Comparison of ENCODE assay signal across 26 cellular contexts in the genomic region with DNA sequence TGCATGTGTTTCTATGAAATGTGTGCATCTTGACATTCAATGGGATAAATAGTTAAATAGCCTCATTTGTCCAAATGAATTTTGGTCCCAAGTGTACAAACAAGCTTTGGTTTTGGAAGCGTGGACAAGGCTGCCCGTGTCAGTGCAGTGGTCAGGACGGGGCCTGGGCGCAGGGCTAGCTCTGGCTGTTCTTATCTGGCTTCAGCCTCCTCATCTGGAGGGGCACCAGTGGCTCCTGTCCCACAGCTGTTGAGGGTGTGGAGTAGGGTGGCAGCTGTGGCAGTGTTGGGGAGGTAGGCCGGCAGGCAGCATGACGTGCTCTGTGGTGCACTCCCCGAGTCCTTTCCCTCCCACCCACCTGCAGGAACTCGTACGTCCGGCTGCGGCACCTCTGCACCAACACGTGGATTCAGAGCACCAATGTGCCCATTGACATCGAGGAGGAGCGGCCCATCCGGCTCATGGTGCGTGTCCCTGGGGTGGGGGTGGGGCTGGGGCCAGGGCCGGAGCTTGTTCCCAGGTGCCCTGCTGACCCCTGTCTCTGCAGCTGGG.
"Had no signal": no experiment of that assay in that cellular context is flagged by ENCODE, and none has a peak within 500 bp of the region (broad histone marks: within the 10 kb centered on the region; RNA-seq: fewer than 3 reads in every experiment).

No MANE protein-coding gene starts in this region.

- H2AFZ ChIP-seq: neural progenitor cell had no signal

- H3K27ac Mint-ChIP-seq: mesothelial cell of epicardium; natural killer cell; nephron progenitor cell; neural progenitor cell; progenitor cell of endocrine pancreas; stimulated activated naive B cell treated with anti-CD40 and anti-IgM and Interleukin-4, amounts not matched to agents 10 μg/mL and 1 μg/mL and 100 μg/mL, for 72 hours had no signal

- H3K4me1 ChIP-seq: left ventricle myocardium inferior, neural progenitor cell, right atrium auricular region, testis, thyroid gland, transverse colon, upper lobe of left lung, vagina had no signal

- H3K4me3 Mint-ChIP-seq: mesothelial cell of epicardium; naive B cell; natural killer cell; nephron progenitor cell; neural progenitor cell; stimulated activated naive B cell treated with anti-CD40 and anti-IgM and Interleukin-4, amounts not matched to agents 10 μg/mL and 1 μg/mL and 100 μg/mL, for 72 hours had no signal

- ATAC-seq: natural killer cell; sciatic nerve; stimulated activated naive B cell treated with anti-CD40 and anti-IgM and Interleukin-4, amounts not matched to agents 10 μg/mL and 1 μg/mL and 100 μg/mL, for 72 hours; stimulated activated naive CD8-positive, alpha-beta T cell treated with anti-CD3 and anti-CD28 coated beads, Interleukin-15, Interleukin-2, amounts not matched to agents 100 U/mL and 50 U/mL, for 24 hours had no signal

- H3K27ac ChIP-seq: left ventricle myocardium inferior, neural progenitor cell, ovary, right atrium auricular region, skin epidermis, stomach, testis, thyroid gland, transverse colon, upper lobe of left lung, vagina had no signal

- H3K27me3 ChIP-seq: neural progenitor cell, ovary, right atrium auricular region, stomach, testis, thyroid gland, transverse colon, upper lobe of left lung, vagina had no signal

- H3K36me3 Mint-ChIP-seq: mesothelial cell of epicardium, natural killer cell, neural progenitor cell had no signal

- DNase-seq: islet precursor cell; left ventricle myocardium inferior; mesendoderm; naive B cell; natural killer cell; nephron progenitor cell; ovary; stimulated activated CD4-positive, alpha-beta T cell treated with anti-CD3 and anti-CD28 coated beads, Interleukin-12 subunit alpha, Interleukin-12 subunit beta, amount 100 ng/mL, for 4 hours; stimulated activated CD4-positive, alpha-beta T cell treated with anti-CD3 and anti-CD28 coated beads, Interleukin-15, amount 100 ng/mL, for 24 hours; stimulated activated CD4-positive, alpha-beta T cell treated with anti-CD3 and anti-CD28 coated beads, Interleukin-2, amount 100 ng/mL, for 24 hours; stimulated activated CD4-positive, alpha-beta T cell treated with anti-CD3 and anti-CD28 coated beads, Interleukin-4, amount 100 ng/mL, for 1 hour; stimulated activated naive B cell treated with anti-CD40 and anti-IgM and Interleukin-4, amounts not matched to agents 10 μg/mL and 1 μg/mL and 100 μg/mL, for 72 hours; stimulated activated naive CD8-positive, alpha-beta T cell treated with anti-CD3 and anti-CD28 coated beads, Interleukin-15, Interleukin-2, amounts not matched to agents 100 U/mL and 50 U/mL, for 24 hours; stomach; testis; thyroid gland; transverse colon; upper lobe of left lung had no signal

- H3K9me3 ChIP-seq: left ventricle myocardium inferior, ovary, right atrium auricular region, stomach, testis, thyroid gland, transverse colon, upper lobe of left lung, vagina had no signal

- H3K9me3 Mint-ChIP-seq: mesothelial cell of epicardium; naive B cell; natural killer cell; nephron progenitor cell; neural progenitor cell; stimulated activated naive B cell treated with anti-CD40 and anti-IgM and Interleukin-4, amounts not matched to agents 10 μg/mL and 1 μg/mL and 100 μg/mL, for 72 hours had no signal

- H3K27me3 Mint-ChIP-seq: naive B cell; progenitor cell of endocrine pancreas; stimulated activated naive B cell treated with anti-CD40 and anti-IgM and Interleukin-4, amounts not matched to agents 10 μg/mL and 1 μg/mL and 100 μg/mL, for 72 hours had no signal

- H3K9ac ChIP-seq: neural progenitor cell had no signal

- H3K36me3 ChIP-seq: neural progenitor cell, ovary had no signal

- H3K4me2 ChIP-seq: neural progenitor cell had no signal

- H3K4me3 ChIP-seq: left ventricle myocardium inferior, lung, neural progenitor cell, ovary, right atrium auricular region, skin epidermis, stomach, testis, thyroid gland, transverse colon, upper lobe of left lung, vagina had no signal
